ENCODE assay signal across 33 cellular contexts in genomic region chr7:110375068-110375467, GRCh38.
"Had no signal": no experiment of that assay in that cellular context is flagged by ENCODE, and none has a peak within 500 bp of the region (broad histone marks: within the 10 kb centered on the region; RNA-seq: fewer than 3 reads in every experiment).

No MANE protein-coding gene starts in this region.

- H3K9me3 ChIP-seq: ascending aorta had no signal

- H3K36me3 Mint-ChIP-seq: activated naive CD8-positive, alpha-beta T cell treated with anti-CD3 and anti-CD28 coated beads for 36 hours had no signal

- H3K4me3 Mint-ChIP-seq: activated CD4-positive, alpha-beta T cell treated with anti-CD3 and anti-CD28 coated beads, Interleukin-2, amount 10 ng/mL, durations not matched to agents 24 days and 14 days; activated CD8-positive, alpha-beta T cell treated with anti-CD3 and anti-CD28 coated beads for 36 hours; activated naive CD8-positive, alpha-beta T cell treated with anti-CD3 and anti-CD28 coated beads for 36 hours; activated T-cell treated with anti-CD3 and anti-CD28 coated beads, Interleukin-2, amount 50 U/mL, for 72 hours; activated T-helper 17 cell treated with anti-CD3 and anti-CD28 coated beads, Interleukin-2, amount 50 U/mL, for 72 hours; central memory CD8-positive, alpha-beta T cell had no signal

- H3K4me2 ChIP-seq: KMS-11 had no signal

- H3K36me3 ChIP-seq: ascending aorta, cardiac muscle cell had no signal

- H3K27me3 ChIP-seq: ascending aorta, cardiac muscle cell had no signal

- H3K9me3 Mint-ChIP-seq: activated CD4-positive, alpha-beta T cell treated with anti-CD3 and anti-CD28 coated beads, Interleukin-2, amount 10 ng/mL, durations not matched to agents 24 days and 14 days; activated CD8-positive, alpha-beta T cell treated with anti-CD3 and anti-CD28 coated beads for 36 hours; activated T-helper 17 cell treated with anti-CD3 and anti-CD28 coated beads, Interleukin-2, amount 50 U/mL, for 72 hours had no signal

- ATAC-seq: activated CD8-positive, alpha-beta T cell treated with anti-CD3 and anti-CD28 coated beads for 36 hours; activated T-cell treated with anti-CD3 and anti-CD28 coated beads, Interleukin-2, amount 50 U/mL, for 72 hours; activated T-helper 17 cell treated with anti-CD3 and anti-CD28 coated beads, Interleukin-2, amount 50 U/mL, for 72 hours; Panc1 had no signal

- H3K4me1 ChIP-seq: ascending aorta had no signal

- H3K27me3 Mint-ChIP-seq: activated CD4-positive, alpha-beta T cell treated with anti-CD3 and anti-CD28 coated beads, Interleukin-2, amount 10 ng/mL, durations not matched to agents 24 days and 14 days; activated CD8-positive, alpha-beta T cell treated with anti-CD3 and anti-CD28 coated beads for 36 hours; activated naive CD8-positive, alpha-beta T cell treated with anti-CD3 and anti-CD28 coated beads for 36 hours; activated T-helper 17 cell treated with anti-CD3 and anti-CD28 coated beads, Interleukin-2, amount 50 U/mL, for 72 hours; central memory CD8-positive, alpha-beta T cell had no signal

- H3K27ac Mint-ChIP-seq: activated CD4-positive, alpha-beta T cell treated with anti-CD3 and anti-CD28 coated beads, Interleukin-2, amount 10 ng/mL, durations not matched to agents 24 days and 14 days; activated CD8-positive, alpha-beta T cell treated with anti-CD3 and anti-CD28 coated beads for 36 hours; activated naive CD8-positive, alpha-beta T cell treated with anti-CD3 and anti-CD28 coated beads for 36 hours; activated T-cell treated with anti-CD3 and anti-CD28 coated beads, Interleukin-2, amount 50 U/mL, for 72 hours; activated T-helper 17 cell treated with anti-CD3 and anti-CD28 coated beads, Interleukin-2, amount 50 U/mL, for 72 hours had no signal

- DNase-seq: activated CD4-positive, alpha-beta T cell treated with anti-CD3 and anti-CD28 coated beads, Interleukin-2, amount 10 ng/mL, durations not matched to agents 24 days and 14 days; activated CD4-positive, alpha-beta T cell treated with anti-CD3 and anti-CD28 coated beads, Interleukin-2, amount 50 U/mL, for 4 hours; activated CD4-positive, CD25-positive, alpha-beta regulatory T cell; activated CD8-positive, alpha-beta T cell treated with anti-CD3 and anti-CD28 coated beads for 36 hours; activated effector memory CD4-positive, alpha-beta T cell treated with anti-CD3 and anti-CD28 coated beads, Interleukin-2, amount 50 U/mL, for 16 hours; activated naive CD4-positive, alpha-beta T cell; activated naive CD4-positive, alpha-beta T cell treated with anti-CD3 and anti-CD28 coated beads, Interleukin-2, amount 50 U/mL, for 16 hours; activated naive CD8-positive, alpha-beta T cell treated with anti-CD3 and anti-CD28 coated beads for 36 hours; activated T-cell treated with anti-CD3 and anti-CD28 coated beads, Interleukin-2, amount 50 U/mL, for 1 hour; activated T-cell treated with anti-CD3 and anti-CD28 coated beads, Interleukin-2, amount 50 U/mL, for 72 hours; amygdala; MM.1S; MV-4-11; NCI-H1092; NCI-H1436 treated with DMSO at 0.1 percent for 48 hours; NCI-H187 treated with DMSO at 0.1 percent for 48 hours; NCI-H2081; NCI-H345; NCI-H526 treated with DMSO at 0.1 percent for 48 hours; NCI-H774; RPMI8226; SIG-M5; SW 1271; T-helper 1 cell; T-helper 2 cell; T-helper 9 cell had no signal

- H3K27ac ChIP-seq: ascending aorta, cardiac muscle cell, KMS-11, VCaP had no signal

- H3K4me3 ChIP-seq: ascending aorta, cardiac muscle cell had no signal

- H3K9ac ChIP-seq: KMS-11 had no signal

- H3K4me1 Mint-ChIP-seq: activated CD4-positive, alpha-beta T cell treated with anti-CD3 and anti-CD28 coated beads, Interleukin-2, amount 10 ng/mL, durations not matched to agents 24 days and 14 days; activated naive CD8-positive, alpha-beta T cell treated with anti-CD3 and anti-CD28 coated beads for 36 hours; activated T-helper 17 cell treated with anti-CD3 and anti-CD28 coated beads, Interleukin-2, amount 50 U/mL, for 72 hours; central memory CD8-positive, alpha-beta T cell had no signal
